ENCODE assay signal across 34 cellular contexts in genomic region chrX:7568130-7568529, GRCh38.
"Had no signal": no experiment of that assay in that cellular context is flagged by ENCODE, and none has a peak within 500 bp of the region (broad histone marks: within the 10 kb centered on the region; RNA-seq: fewer than 3 reads in every experiment).

No MANE protein-coding gene starts in this region.

- FAIRE-seq: TTC549 had no signal

- H3K27ac Mint-ChIP-seq: activated B cell treated with CpG ODN at 0.5 μM for 24 hours; activated CD4-positive, alpha-beta memory T cell treated with anti-CD3 and anti-CD28 coated beads for 36 hours; activated CD4-positive, alpha-beta T cell treated with anti-CD3 and anti-CD28 coated beads, Interleukin-2, amount 10 ng/mL, durations not matched to agents 24 days and 14 days; activated CD8-positive, alpha-beta T cell treated with anti-CD3 and anti-CD28 coated beads for 36 hours; activated naive CD4-positive, alpha-beta T cell treated with anti-CD3 and anti-CD28 coated beads, Interleukin-2, amount 10 ng/mL, durations not matched to agents 7 days and 5 days; activated naive CD4-positive, alpha-beta T cell treated with anti-CD3 and anti-CD28 coated beads, Interleukin-2, amount 50 U/mL, for 24 hours; activated naive CD8-positive, alpha-beta T cell; activated naive CD8-positive, alpha-beta T cell treated with anti-CD3 and anti-CD28 coated beads, Interleukin-2, amount 10 ng/mL, durations not matched to agents 7 days and 5 days; activated naive CD8-positive, alpha-beta T cell treated with anti-CD3 and anti-CD28 coated beads, Interleukin-2, amount 50 U/mL, for 24 hours; activated T-cell treated with anti-CD3 and anti-CD28 coated beads, Interleukin-2, amount 50 U/mL, for 24 hours; activated T-helper 2 cell treated with anti-CD3 and anti-CD28 coated beads, Interferon-gamma antibody, Interleukin-2, Interleukin-4, amounts not matched to agents 10 μg/mL and 5 μg/mL and 100 μg/mL, durations not matched to agents 14 hours and 24 hours and 36 hours; T-helper 1 cell treated with Interleukin-12 subunit alpha and Interleukin-12 subunit beta and Interleukin-4 antibody, amounts not matched to agents 30 μg/mL and 1 μg/mL, for 36 hours; T-helper 2 cell treated with Interferon-gamma antibody and Interleukin-4, amounts not matched to agents 5 μg/mL and 100 μg/mL, for 36 hours had no signal

- H3K27me3 Mint-ChIP-seq: activated B cell treated with CpG ODN at 0.5 μM for 24 hours; activated CD4-positive, alpha-beta memory T cell treated with anti-CD3 and anti-CD28 coated beads for 36 hours; activated CD4-positive, alpha-beta T cell treated with anti-CD3 and anti-CD28 coated beads, Interleukin-2, amount 10 ng/mL, durations not matched to agents 24 days and 14 days; activated CD8-positive, alpha-beta T cell treated with anti-CD3 and anti-CD28 coated beads for 36 hours; activated naive CD4-positive, alpha-beta T cell treated with anti-CD3 and anti-CD28 coated beads, Interleukin-2, amount 10 ng/mL, durations not matched to agents 7 days and 5 days; activated naive CD4-positive, alpha-beta T cell treated with anti-CD3 and anti-CD28 coated beads, Interleukin-2, amount 50 U/mL, for 24 hours; activated naive CD8-positive, alpha-beta T cell; activated naive CD8-positive, alpha-beta T cell treated with anti-CD3 and anti-CD28 coated beads, Interleukin-2, amount 10 ng/mL, durations not matched to agents 7 days and 5 days; activated naive CD8-positive, alpha-beta T cell treated with anti-CD3 and anti-CD28 coated beads, Interleukin-2, amount 50 U/mL, for 24 hours; activated T-cell treated with anti-CD3 and anti-CD28 coated beads, Interleukin-2, amount 50 U/mL, for 24 hours had no signal

- H3K36me3 Mint-ChIP-seq: activated CD4-positive, alpha-beta memory T cell treated with anti-CD3 and anti-CD28 coated beads for 36 hours; activated naive CD4-positive, alpha-beta T cell treated with anti-CD3 and anti-CD28 coated beads, Interleukin-2, amount 10 ng/mL, durations not matched to agents 7 days and 5 days; activated naive CD4-positive, alpha-beta T cell treated with anti-CD3 and anti-CD28 coated beads, Interleukin-2, amount 50 U/mL, for 24 hours; activated naive CD8-positive, alpha-beta T cell; activated naive CD8-positive, alpha-beta T cell treated with anti-CD3 and anti-CD28 coated beads, Interleukin-2, amount 10 ng/mL, durations not matched to agents 7 days and 5 days had no signal

- H3K36me3 ChIP-seq: ascending aorta, brain microvascular endothelial cell, breast epithelium had no signal

- DNase-seq: activated B cell treated with CpG ODN at 0.5 μM for 24 hours; activated CD4-positive, alpha-beta memory T cell treated with anti-CD3 and anti-CD28 coated beads for 36 hours; activated CD4-positive, alpha-beta T cell treated with anti-CD3 and anti-CD28 coated beads for 4 hours; activated CD4-positive, alpha-beta T cell treated with anti-CD3 and anti-CD28 coated beads, Interleukin-2, amount 10 ng/mL, durations not matched to agents 24 days and 14 days; activated CD4-positive, alpha-beta T cell treated with anti-CD3 and anti-CD28 coated beads, Interleukin-2, amount 50 U/mL, for 1 hour; activated CD4-positive, alpha-beta T cell treated with anti-CD3 and anti-CD28 coated beads, Interleukin-2, amount 50 U/mL, for 4 hours; activated CD4-positive, CD25-positive, alpha-beta regulatory T cell treated with anti-CD3 and anti-CD28 coated beads, Interleukin-2, amount 50 U/mL, for 72 hours; activated CD8-positive, alpha-beta memory T cell treated with anti-CD3 and anti-CD28 coated beads, Interleukin-2, amount 50 U/mL, for 48 hours; activated CD8-positive, alpha-beta T cell treated with anti-CD3 and anti-CD28 coated beads for 36 hours; activated effector memory CD4-positive, alpha-beta T cell treated with Interleukin-2 at 50 U/mL for 16 hours; activated gamma-delta T cell; activated naive CD4-positive, alpha-beta T cell treated with anti-CD3 and anti-CD28 coated beads, Interleukin-2, amount 10 ng/mL, durations not matched to agents 7 days and 5 days; activated naive CD4-positive, alpha-beta T cell treated with Interleukin-2 at 50 U/mL for 16 hours; activated naive CD8-positive, alpha-beta T cell treated with anti-CD3 and anti-CD28 coated beads, Interleukin-2, amount 10 ng/mL, durations not matched to agents 7 days and 5 days; activated naive CD8-positive, alpha-beta T cell treated with anti-CD3 and anti-CD28 coated beads, Interleukin-2, amount 50 U/mL, for 24 hours; activated T-cell treated with anti-CD3 and anti-CD28 coated beads, Interleukin-2, amount 50 U/mL, for 24 hours; activated T-cell treated with anti-CD3 and anti-CD28 coated beads, Interleukin-2, amount 50 U/mL, for 48 hours; amygdala; anterior cingulate cortex; body of pancreas; brain microvascular endothelial cell; central memory CD4-positive, alpha-beta T cell; T-helper 1 cell; T-helper 2 cell; T-helper 9 cell had no signal

- H3K27ac ChIP-seq: ascending aorta, body of pancreas, brain microvascular endothelial cell, breast epithelium, VCaP had no signal

- H3K9me3 Mint-ChIP-seq: activated B cell treated with CpG ODN at 0.5 μM for 24 hours; activated CD4-positive, alpha-beta memory T cell treated with anti-CD3 and anti-CD28 coated beads for 36 hours; activated CD4-positive, alpha-beta T cell treated with anti-CD3 and anti-CD28 coated beads, Interleukin-2, amount 10 ng/mL, durations not matched to agents 24 days and 14 days; activated CD8-positive, alpha-beta T cell treated with anti-CD3 and anti-CD28 coated beads for 36 hours; activated naive CD4-positive, alpha-beta T cell treated with anti-CD3 and anti-CD28 coated beads, Interleukin-2, amount 10 ng/mL, durations not matched to agents 7 days and 5 days; activated naive CD4-positive, alpha-beta T cell treated with anti-CD3 and anti-CD28 coated beads, Interleukin-2, amount 50 U/mL, for 24 hours; activated naive CD8-positive, alpha-beta T cell treated with anti-CD3 and anti-CD28 coated beads, Interleukin-2, amount 10 ng/mL, durations not matched to agents 7 days and 5 days; activated naive CD8-positive, alpha-beta T cell treated with anti-CD3 and anti-CD28 coated beads, Interleukin-2, amount 50 U/mL, for 24 hours; activated T-cell treated with anti-CD3 and anti-CD28 coated beads, Interleukin-2, amount 50 U/mL, for 24 hours; activated T-helper 2 cell treated with anti-CD3 and anti-CD28 coated beads, Interferon-gamma antibody, Interleukin-2, Interleukin-4, amounts not matched to agents 10 μg/mL and 5 μg/mL and 100 μg/mL, durations not matched to agents 14 hours and 24 hours and 36 hours; T-helper 1 cell treated with Interleukin-12 subunit alpha and Interleukin-12 subunit beta and Interleukin-4 antibody, amounts not matched to agents 30 μg/mL and 1 μg/mL, for 36 hours; T-helper 2 cell treated with Interferon-gamma antibody and Interleukin-4, amounts not matched to agents 5 μg/mL and 100 μg/mL, for 36 hours had no signal

- H3K27me3 ChIP-seq: ascending aorta, body of pancreas, brain microvascular endothelial cell, breast epithelium had no signal

- H3K4me1 Mint-ChIP-seq: activated B cell treated with CpG ODN at 0.5 μM for 24 hours; activated CD4-positive, alpha-beta T cell treated with anti-CD3 and anti-CD28 coated beads, Interleukin-2, amount 10 ng/mL, durations not matched to agents 24 days and 14 days; activated naive CD4-positive, alpha-beta T cell treated with anti-CD3 and anti-CD28 coated beads, Interleukin-2, amount 10 ng/mL, durations not matched to agents 7 days and 5 days; activated naive CD4-positive, alpha-beta T cell treated with anti-CD3 and anti-CD28 coated beads, Interleukin-2, amount 50 U/mL, for 24 hours; activated naive CD8-positive, alpha-beta T cell treated with anti-CD3 and anti-CD28 coated beads, Interleukin-2, amount 10 ng/mL, durations not matched to agents 7 days and 5 days; activated naive CD8-positive, alpha-beta T cell treated with anti-CD3 and anti-CD28 coated beads, Interleukin-2, amount 50 U/mL, for 24 hours had no signal

- ATAC-seq: activated CD8-positive, alpha-beta T cell treated with anti-CD3 and anti-CD28 coated beads for 36 hours; activated naive CD8-positive, alpha-beta T cell treated with anti-CD3 and anti-CD28 coated beads, Interleukin-2, amount 50 U/mL, for 24 hours; body of pancreas had no signal

- H3K4me3 ChIP-seq: ascending aorta, body of pancreas, breast epithelium had no signal

- H3K9me3 ChIP-seq: ascending aorta, body of pancreas, breast epithelium had no signal

- H3K4me3 Mint-ChIP-seq: activated B cell treated with CpG ODN at 0.5 μM for 24 hours; activated CD4-positive, alpha-beta memory T cell treated with anti-CD3 and anti-CD28 coated beads for 36 hours; activated CD4-positive, alpha-beta T cell treated with anti-CD3 and anti-CD28 coated beads, Interleukin-2, amount 10 ng/mL, durations not matched to agents 24 days and 14 days; activated CD8-positive, alpha-beta T cell treated with anti-CD3 and anti-CD28 coated beads for 36 hours; activated naive CD4-positive, alpha-beta T cell treated with anti-CD3 and anti-CD28 coated beads, Interleukin-2, amount 10 ng/mL, durations not matched to agents 7 days and 5 days; activated naive CD4-positive, alpha-beta T cell treated with anti-CD3 and anti-CD28 coated beads, Interleukin-2, amount 50 U/mL, for 24 hours; activated naive CD8-positive, alpha-beta T cell; activated naive CD8-positive, alpha-beta T cell treated with anti-CD3 and anti-CD28 coated beads, Interleukin-2, amount 10 ng/mL, durations not matched to agents 7 days and 5 days; activated naive CD8-positive, alpha-beta T cell treated with anti-CD3 and anti-CD28 coated beads, Interleukin-2, amount 50 U/mL, for 24 hours; activated T-cell treated with anti-CD3 and anti-CD28 coated beads, Interleukin-2, amount 50 U/mL, for 24 hours; T-helper 1 cell treated with Interleukin-12 subunit alpha and Interleukin-12 subunit beta and Interleukin-4 antibody, amounts not matched to agents 30 μg/mL and 1 μg/mL, for 36 hours; T-helper 2 cell treated with Interferon-gamma antibody and Interleukin-4, amounts not matched to agents 5 μg/mL and 100 μg/mL, for 36 hours had no signal

- H3K4me1 ChIP-seq: ascending aorta, body of pancreas, breast epithelium had no signal
